Comparison of ENCODE assay signal across 1 cellular context in genomic region chr19:50663280-50663790, GRCh38.
TF ChIP-seq lines count a peak whose summit lies in the region.

No MANE protein-coding gene starts in this region.

TF ChIP-seq in HEK293, 187 proteins besides CTCF, POLR2A, EP300 and RAD21 (continued from another document):
- TF ChIP-seq AEBP2 (tag by site-specific recombination; IDR thresholded peaks at IDR 0.05; ENCODE audit: borderline replicate concordance): no peak
- TF ChIP-seq ZNF513 (tag by site-specific recombination; IDR thresholded peaks at IDR 0.05): no peak
- TF ChIP-seq HIC1 (tag by site-specific recombination; IDR thresholded peaks at IDR 0.05): 0 out of 2 replicates have a peak, but pooled peaks have one; percentile 24
- TF ChIP-seq EGR2 (tag by site-specific recombination; IDR thresholded peaks at IDR 0.05; ENCODE audit: low read depth): 0 out of 2 replicates have a peak, but pooled peaks have one; percentile 7
- no peak for TF ChIP-seq ZNF544 (tag by site-specific recombination; IDR thresholded peaks at IDR 0.05)
- no peak for TF ChIP-seq RBAK (tag by site-specific recombination; IDR thresholded peaks at IDR 0.05)
- no peak for TF ChIP-seq BCL11A (tag by site-specific recombination; IDR thresholded peaks at IDR 0.05; ENCODE audit: low read depth)
- TF ChIP-seq YY2 (tag by site-specific recombination; IDR thresholded peaks at IDR 0.05): no peak
- no peak for TF ChIP-seq HOXD13 (CRISPR knock-in tag; IDR thresholded peaks at IDR 0.05; ENCODE audit: borderline replicate concordance)
- TF ChIP-seq ZNF426 (tag by site-specific recombination; IDR thresholded peaks at IDR 0.05): no peak
- no peak for TF ChIP-seq MYNN (tag by site-specific recombination; IDR thresholded peaks at IDR 0.05; ENCODE audit: borderline replicate concordance)
- TF ChIP-seq ZNF677 (tag by site-specific recombination; IDR thresholded peaks at IDR 0.05): no peak
- TF ChIP-seq ZNF366 (tag by site-specific recombination; conservative IDR thresholded peaks at IDR 0.05): peak; percentile 45; the same call in 1 of the 2 replicates
- TF ChIP-seq ZNF639 (tag by site-specific recombination; IDR thresholded peaks at IDR 0.05): no peak
- TF ChIP-seq ZNF707 (tag by site-specific recombination; IDR thresholded peaks at IDR 0.05): no peak
- no peak for TF ChIP-seq ZNF654 (tag by site-specific recombination; IDR thresholded peaks at IDR 0.05; ENCODE audit: low read depth)
- TF ChIP-seq KLF7 (tag by site-specific recombination; IDR thresholded peaks at IDR 0.05; ENCODE audit: borderline replicate concordance): no peak
- no peak for TF ChIP-seq ZNF530 (tag by site-specific recombination; IDR thresholded peaks at IDR 0.05; ENCODE audit: low read depth)
- TF ChIP-seq INSM2 (tag by site-specific recombination; IDR thresholded peaks at IDR 0.05): no peak
- TF ChIP-seq ZNF626 (tag by site-specific recombination; IDR thresholded peaks at IDR 0.05): no peak
- TF ChIP-seq TRIM28 (IDR thresholded peaks at IDR 0.05; ENCODE audit: borderline replicate concordance, low read length): no peak
- TF ChIP-seq ZNF837 (tag by site-specific recombination; IDR thresholded peaks at IDR 0.05): no peak
- TF ChIP-seq SETDB1 (IDR thresholded peaks at IDR 0.05; ENCODE audit: insufficient read length, low read length): no peak
- TF ChIP-seq ZNF596 (tag by site-specific recombination; IDR thresholded peaks at IDR 0.05): peak; percentile 47; the same call in 1 of the 2 replicates
- peak; percentile 59 for TF ChIP-seq ZFHX2 (tag by site-specific recombination; conservative IDR thresholded peaks at IDR 0.05)
- peak; percentile 39; the same call in 1 of the 2 replicates for TF ChIP-seq KLF16 (tag by site-specific recombination; IDR thresholded peaks at IDR 0.05)
- no peak for TF ChIP-seq SP2 (tag by site-specific recombination; IDR thresholded peaks at IDR 0.05)
- no peak for TF ChIP-seq ZNF202 (tag by site-specific recombination; IDR thresholded peaks at IDR 0.05; ENCODE audit: borderline replicate concordance)
- no peak for TF ChIP-seq ZNF146 (tag by site-specific recombination; IDR thresholded peaks at IDR 0.05)
- TF ChIP-seq ZNF324 (tag by site-specific recombination; IDR thresholded peaks at IDR 0.05): no peak
- no peak for TF ChIP-seq KLF10 (tag by site-specific recombination; IDR thresholded peaks at IDR 0.05)
- no peak for TF ChIP-seq ZNF24 (tag by site-specific recombination; IDR thresholded peaks at IDR 0.05)
- TF ChIP-seq ZXDB (tag by site-specific recombination; IDR thresholded peaks at IDR 0.05): no peak
- no peak for TF ChIP-seq SCRT1 (tag by site-specific recombination; IDR thresholded peaks at IDR 0.05; ENCODE audit: borderline replicate concordance)
- no peak for TF ChIP-seq ZSCAN23 (tag by site-specific recombination; IDR thresholded peaks at IDR 0.05)
- TF ChIP-seq ZNF658 (tag by site-specific recombination; IDR thresholded peaks at IDR 0.05): no peak
- no peak for TF ChIP-seq ZNF501 (tag by site-specific recombination; IDR thresholded peaks at IDR 0.05)
- no peak for TF ChIP-seq ZNF138 (tag by site-specific recombination; IDR thresholded peaks at IDR 0.05; ENCODE audit: borderline replicate concordance)
- no peak for TF ChIP-seq ZSCAN16 (tag by site-specific recombination; IDR thresholded peaks at IDR 0.05)
- TF ChIP-seq OVOL3 (tag by site-specific recombination; IDR thresholded peaks at IDR 0.05): no peak
- no peak for TF ChIP-seq ZNF280C (tag by site-specific recombination; IDR thresholded peaks at IDR 0.05)
- TF ChIP-seq ZBTB21 (tag by site-specific recombination; IDR thresholded peaks at IDR 0.05): no peak
- TF ChIP-seq ZNF175 (tag by site-specific recombination; IDR thresholded peaks at IDR 0.05): no peak
- TF ChIP-seq ZNF830 (tag by site-specific recombination; IDR thresholded peaks at IDR 0.05; ENCODE audit: low read depth): no peak
- no peak for TF ChIP-seq TSHZ1 (tag by site-specific recombination; IDR thresholded peaks at IDR 0.05; ENCODE audit: borderline replicate concordance)
- TF ChIP-seq ZNF335 (tag by site-specific recombination; conservative IDR thresholded peaks at IDR 0.05): no peak
- no peak for TF ChIP-seq ZBTB8A (tag by site-specific recombination; IDR thresholded peaks at IDR 0.05)
- no peak; the same call in 1 of the 2 replicates for TF ChIP-seq ZNF398 (tag by site-specific recombination; IDR thresholded peaks at IDR 0.05)
- TF ChIP-seq ZNF292 (tag by site-specific recombination; IDR thresholded peaks at IDR 0.05; ENCODE audit: borderline replicate concordance, low read depth): no peak
- peak; percentile 95 for TF ChIP-seq ZNF623 (tag by site-specific recombination; IDR thresholded peaks at IDR 0.05)
